Comparison of ENCODE assay signal across 30 cellular contexts in the genomic region with DNA sequence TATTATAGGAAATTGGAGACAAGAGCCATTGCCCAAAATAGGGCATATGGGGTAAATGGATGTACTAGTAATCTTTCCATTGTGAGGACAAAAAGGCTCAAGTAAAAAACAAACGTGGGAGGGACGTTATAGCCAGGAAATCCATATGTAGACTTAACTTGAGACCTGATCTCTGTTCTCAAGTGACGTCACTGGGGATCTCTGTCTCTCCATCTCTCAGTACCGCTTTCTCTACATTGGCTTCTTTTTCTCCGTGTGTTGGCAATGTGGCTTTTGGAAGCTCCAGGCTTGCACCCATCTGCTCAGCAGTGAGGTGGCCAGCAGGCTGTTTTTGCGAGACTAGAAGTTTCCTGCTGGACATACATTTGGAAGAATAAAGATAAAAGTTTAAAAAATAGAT.
"Had no signal": no experiment of that assay in that cellular context is flagged by ENCODE, and none has a peak within 500 bp of the region (broad histone marks: within the 10 kb centered on the region; RNA-seq: fewer than 3 reads in every experiment).

No MANE protein-coding gene starts in this region.

- FAIRE-seq: endometrium, islet of Langerhans had no signal

- H3K4me1 ChIP-seq: esophagus squamous epithelium, heart right ventricle, left lung, parathyroid adenoma, suprapubic skin, transverse colon, upper lobe of right lung, uterus had no signal

- H3K36me3 ChIP-seq: esophagus squamous epithelium, heart right ventricle, left lung, neutrophil, suprapubic skin, transverse colon, upper lobe of right lung, uterus had no signal

- H3K27ac ChIP-seq: esophagus squamous epithelium, heart right ventricle, left lung, neutrophil, parathyroid adenoma, suprapubic skin, transverse colon, upper lobe of right lung, uterus had no signal

- H3K79me2 ChIP-seq: parathyroid adenoma had no signal

- H2AFZ ChIP-seq: parathyroid adenoma had no signal

- H3K27me3 ChIP-seq: esophagus squamous epithelium, neutrophil, suprapubic skin, transverse colon, upper lobe of right lung, uterus had no signal

- H3K4me2 ChIP-seq: smooth muscle cell had no signal

- H3K9me3 ChIP-seq: esophagus squamous epithelium, left lung, mucosa of descending colon, neutrophil, suprapubic skin, transverse colon, upper lobe of right lung, uterus had no signal

- H3K4me3 ChIP-seq: esophagus squamous epithelium, heart right ventricle, left lung, mucosa of descending colon, smooth muscle cell, suprapubic skin, transverse colon, upper lobe of right lung, uterus had no signal

- DNase-seq: dermis blood vessel endothelial cell; effector memory CD8-positive, alpha-beta T cell; erythroblast; esophagus squamous epithelium; foreskin melanocyte; glutamatergic neuron; heart right ventricle; hippocampal formation; left cardiac atrium; left lung; mesenchymal stem cell; mucosa of descending colon; naive B cell; stimulated activated CD4-positive, alpha-beta T cell treated with anti-CD3 and anti-CD28 coated beads, Interleukin-12 subunit alpha, Interleukin-12 subunit beta, amount 100 ng/mL, for 4 hours; stimulated activated CD4-positive, alpha-beta T cell treated with anti-CD3 and anti-CD28 coated beads, Interleukin-1b, Interleukin-23, amount 100 ng/mL, for 48 hours; stimulated activated CD4-positive, alpha-beta T cell treated with anti-CD3 and anti-CD28 coated beads, Interleukin-4, amount 100 ng/mL, for 1 hour; stimulated activated CD8-positive, alpha-beta memory T cell treated with anti-CD3 and anti-CD28 coated beads, Interleukin-4, amount 100 ng/mL, for 48 hours; stimulated activated naive CD4-positive, alpha-beta T cell; stimulated activated naive CD8-positive, alpha-beta T cell treated with anti-CD3 and anti-CD28 coated beads, Interleukin-15, amount 100 ng/mL, for 72 hours; transverse colon; upper lobe of right lung; uterus had no signal

- ATAC-seq: effector memory CD8-positive, alpha-beta T cell; heart right ventricle; left cardiac atrium; left lung; mucosa of descending colon; natural killer cell treated with Interleukin-12 subunit alpha and Interleukin-12 subunit beta and Interleukin-15 and Interleukin-18, amount 100 ng/mL, for 72 hours; sciatic nerve; stimulated activated naive CD8-positive, alpha-beta T cell treated with anti-CD3 and anti-CD28 coated beads, Interleukin-15, amount 100 ng/mL, for 72 hours; upper lobe of right lung had no signal

- H3K9ac ChIP-seq: parathyroid adenoma had no signal
